1 cellular context compared by ENCODE assay signal in the genomic region with DNA sequence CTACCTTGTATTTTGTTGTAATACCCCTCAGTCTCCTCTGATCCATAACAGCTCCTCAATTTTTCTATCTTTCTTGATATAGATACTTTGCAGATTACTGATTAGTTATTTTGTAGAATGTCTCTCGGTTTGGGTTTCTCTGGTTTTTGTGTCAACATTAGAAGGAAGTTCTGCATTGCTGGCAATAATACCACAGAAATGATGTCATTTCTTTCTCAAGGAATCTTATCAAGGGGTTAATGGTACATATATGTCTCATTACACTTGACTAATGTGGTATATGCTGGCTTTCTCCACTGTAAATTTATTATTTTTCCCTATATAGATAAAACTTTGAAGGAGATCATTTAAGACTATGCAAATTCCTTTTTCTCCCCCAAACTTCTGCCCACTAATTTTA.
TF ChIP-seq lines count a peak whose summit lies in the region.

No MANE protein-coding gene starts in this region.

TF ChIP-seq in IMR-90, 13 proteins besides CTCF, POLR2A, EP300 and RAD21 (continued from another document):
- TF ChIP-seq MXI1 (IDR thresholded peaks at IDR 0.05; ENCODE audit: borderline replicate concordance, low read depth, low read length): no peak
- no peak for TF ChIP-seq RFX5 (IDR thresholded peaks at IDR 0.05; ENCODE audit: low read depth, low read length)
- TF ChIP-seq CEBPB (IDR thresholded peaks at IDR 0.05; ENCODE audit: low read depth, low read length): no peak
- TF ChIP-seq USF2 (IDR thresholded peaks at IDR 0.05; ENCODE audit: low read depth, low read length): no peak
- TF ChIP-seq FOS (IDR thresholded peaks at IDR 0.05; ENCODE audit: low read depth, low read length): no peak
- no peak for TF ChIP-seq ELK1 (IDR thresholded peaks at IDR 0.05; ENCODE audit: borderline replicate concordance, low read depth, low read length)
- TF ChIP-seq MAFK (IDR thresholded peaks at IDR 0.05; ENCODE audit: low read depth, low read length): no peak
- TF ChIP-seq NFE2L2 (IDR thresholded peaks at IDR 0.05; ENCODE audit: low read depth, low read length): no peak
- TF ChIP-seq SMC3 (IDR thresholded peaks at IDR 0.05; ENCODE audit: low read depth, low read length): no peak
- no peak for TF ChIP-seq MAZ (IDR thresholded peaks at IDR 0.05; ENCODE audit: borderline replicate concordance, low read depth, low read length)
